In genomic region chr4:100736651-100737450, GRCh38 we compare ENCODE assay signal across 8 cellular contexts.
DNase-seq lines count a peak whose midpoint lies in the region; FAIRE-seq and TF ChIP-seq lines count a peak whose summit lies in the region.

No MANE protein-coding gene starts in this region.

- DNase-seq in cardiac muscle cell (ENCODE audit: low read depth in 1 of 2, low spot score in 1 of 2) (peak; percentile 5 to 85), cardiac septum (ENCODE audit: low spot score) (no peak), brain microvascular endothelial cell (peak; percentile 53), keratinocyte (ENCODE audit: low read depth, low spot score) (peak; percentile 33), transverse colon (no peak), posterior vena cava (ENCODE audit: low spot score) (no peak), NCI-H1092 (lab: John Stamatoyannopoulos, UW) (no peak)
- no peak for DNase-seq in activated CD4-positive, alpha-beta T cell treated with anti-CD3 and anti-CD28 coated beads for 1 hour

- H3K4me3 ChIP-seq in cardiac muscle cell, result no peak overlapping the region
- H3K4me3 ChIP-seq in brain microvascular endothelial cell (ENCODE audit: low read depth, low read length), result no peak overlapping the region
- no peak overlapping the region for H3K4me3 ChIP-seq in keratinocyte (ENCODE audit: control insufficient read depth in 2 of 3, extremely low read depth in 1 of 3, insufficient read depth in 2 of 3, low read depth in 1 of 3, low read length in 3 of 3)
- H3K4me3 ChIP-seq in transverse colon, result no peak overlapping the region

- WGBS in transverse colon (ENCODE audit: low coverage in 1 of 2), 2 donors, result 57% methylated on average over 2 of the region's 2 CpGs

- no peaks in the 10 kb centered on the region for H3K9me3 ChIP-seq in cardiac muscle cell (ENCODE audit: low read depth)
- no peaks in the 10 kb centered on the region for H3K9me3 ChIP-seq in keratinocyte (ENCODE audit: control insufficient read depth, low read depth, low read length)
- H3K9me3 ChIP-seq in transverse colon, result peaks cover 0 to 7% of the 10 kb centered on the region in 2 donors

- H3K9ac ChIP-seq in keratinocyte (ENCODE audit: control insufficient read depth, extremely low read depth, insufficient read depth, low read length), result no peak overlapping the region

- H3K4me1 ChIP-seq in cardiac muscle cell (ENCODE audit: low read depth), result peaks cover 30% of the 10 kb centered on the region
- peaks cover 26% of the 10 kb centered on the region for H3K4me1 ChIP-seq in keratinocyte (ENCODE audit: control insufficient read depth, extremely low read depth, insufficient read depth, low read length)
- H3K4me1 ChIP-seq in transverse colon, result peaks cover 0 to 19% (median 5%) of the 10 kb centered on the region in 4 donors

- no peaks in the 10 kb centered on the region for H3K36me3 ChIP-seq in cardiac muscle cell
- H3K36me3 ChIP-seq in brain microvascular endothelial cell (replicated peaks), result no peaks in the 10 kb centered on the region
- no peaks in the 10 kb centered on the region for H3K36me3 ChIP-seq in keratinocyte (ENCODE audit: control insufficient read depth in 2 of 2, extremely low read depth in 1 of 2, insufficient read depth in 2 of 2, low read length in 2 of 2)
- H3K36me3 ChIP-seq in transverse colon, result no peaks in the 10 kb centered on the region

- peak overlapping the region; percentile 67 for H3K27ac ChIP-seq in cardiac muscle cell
- H3K27ac ChIP-seq in brain microvascular endothelial cell, result no peak overlapping the region
- peak overlapping the region; percentile 31 for H3K27ac ChIP-seq in keratinocyte (ENCODE audit: control insufficient read depth, insufficient read depth, low read length)
- H3K27ac ChIP-seq in transverse colon, result no peak overlapping the region

- H3K27me3 ChIP-seq in cardiac muscle cell (no peaks in the 10 kb centered on the region), brain microvascular endothelial cell (replicated peaks) (no peaks in the 10 kb centered on the region), keratinocyte (ENCODE audit: control insufficient read depth, extremely low read depth, insufficient read depth, low read length) (no peaks in the 10 kb centered on the region), transverse colon (no peaks in the 10 kb centered on the region)

- in situ Hi-C loops in brain microvascular endothelial cell (cut with HindIII; ENCODE audit: low pct_ligation_motif_present, low sequenced_read_pairs) (no loop called here), transverse colon (cut with MboI; ENCODE audit: low pct_ligation_motif_present in 1 of 4, low pct_unique_long_range_greater_than_20kb in 1 of 4, low sequenced_read_pairs in 3 of 4) (no loop called here)

- no peaks in the 10 kb centered on the region for H3K9me1 ChIP-seq in keratinocyte (ENCODE audit: control insufficient read depth, extremely low read depth, insufficient read depth, low read length)

- intact Hi-C loops in cardiac septum (cut with DNase I), result loop anchor here (2.0 to 5.0 kb wide), 5 partner anchors 86 to 640 kb away; no protein-coding TSS in a partner anchor
- intact Hi-C loops in transverse colon (cut with DNase I; ENCODE audit: low total_unique reads), result no loop called here
- intact Hi-C loops in posterior vena cava (cut with DNase I), result loop anchor here in 1 of 2 donors (1.0 kb wide), 1 partner anchor 26 kb away; no protein-coding TSS in a partner anchor

- no peak for TF ChIP-seq POLR2A in transverse colon (IDR thresholded peaks at IDR 0.05)

- TF ChIP-seq EP300 in transverse colon (IDR thresholded peaks at IDR 0.05; ENCODE audit: low read depth), result no peak

- H4K20me1 ChIP-seq in keratinocyte (ENCODE audit: control insufficient read depth, extremely low read depth, insufficient read depth, low read length), result no peaks in the 10 kb centered on the region

- H3K79me2 ChIP-seq in keratinocyte (ENCODE audit: control insufficient read depth, insufficient read depth, low read length), result no peaks in the 10 kb centered on the region

- peak overlapping the region; percentile 54 for H3K4me2 ChIP-seq in keratinocyte (ENCODE audit: control insufficient read depth, extremely low read depth, insufficient read depth, low read depth, low read length)

- FAIRE-seq in keratinocyte (lab: Jason Lieb, UNC), result peak; percentile 84

- dilution Hi-C loops in keratinocyte (cut with MboI; ENCODE audit: extremely low pct_ligation_motif_present, low sequenced_read_pairs), result no loop called here

- TF ChIP-seq CTCF in cardiac muscle cell (IDR thresholded peaks at IDR 0.05; ENCODE audit: low read depth, low read length) (no peak), brain microvascular endothelial cell (IDR thresholded peaks at IDR 0.05; ENCODE audit: low read depth, low read length, missing control alignments) (no peak), keratinocyte (optimal IDR thresholded peaks at IDR 0.05 in 1 of 3, IDR thresholded peaks at IDR 0.05 in 1 of 3, conservative IDR thresholded peaks at IDR 0.05 in 1 of 3; ENCODE audit: extremely low read depth in 1 of 3, insufficient read depth in 2 of 3, low read length in 3 of 3) (no peak), transverse colon (IDR thresholded peaks at IDR 0.05) (no peak)

- peak overlapping the region; percentile 27 for H2AFZ ChIP-seq in keratinocyte (ENCODE audit: control insufficient read depth, low read length)

Comparison
In these comparisons a context has a peak if more than half of its experiments do, and no peak if none do; other contexts are left out.
1. DNase-seq: peak in cardiac muscle cell (2 of 2), brain microvascular endothelial cell (single experiment) and keratinocyte (single experiment); none in cardiac septum (single experiment), transverse colon (single experiment), posterior vena cava (single experiment), activated CD4-positive, alpha-beta T cell treated with anti-CD3 and anti-CD28 coated beads for 1 hour (single experiment) and NCI-H1092 (single experiment).
2. H3K27ac ChIP-seq: peak in cardiac muscle cell (single experiment) and keratinocyte (single experiment); none in brain microvascular endothelial cell (single experiment) and transverse colon (0 of 4).